Comparison of ENCODE assay signal across 11 cellular contexts in genomic region chr2:230989731-230990130, GRCh38. TPM values are rescaled to one million over a fixed set of nuclear protein-coding genes. Genes with fewer than 3 reads are reported as not detected.
"Had no signal": no experiment of that assay in that cellular context is flagged by ENCODE, and none has a peak within 500 bp of the region (broad histone marks: within the 10 kb centered on the region; RNA-seq: fewer than 3 reads in every experiment).

No MANE protein-coding gene starts in this region.

- H3K9ac ChIP-seq: GM23248 had no signal

- FAIRE-seq: H1, H54 had no signal

- H3K4me3 ChIP-seq: GM23248, HAP-1 had no signal

- H3K27ac Mint-ChIP-seq: H9, HFFc6 had no signal

- DNase-seq: GM23248, GOT3, H7, H9, HCEC 1CT, HFFc6 had no signal

- H2AFZ ChIP-seq: GM23248 had no signal

- ATAC-seq: HCT116 had no signal

- H3K9me3 ChIP-seq: HAP-1 had no signal

- H3K9me3 Mint-ChIP-seq: H9, HFFc6 had no signal

- H3K27ac ChIP-seq: GM23248 had no signal

- H3K36me3 ChIP-seq: HAP-1 had no signal

- H3K4me3 Mint-ChIP-seq: H9, HFFc6 had no signal

RNA-seq across cellular contexts. Expression of gene SPATA3, which starts 6.2 kb away (rescaled TPM):
- total RNA-seq: GM23248, H1, H4, H7, H9, HFFc6 had no signal
- polyA plus RNA-seq: GM23248, H1 had no signal

RNA-seq across cellular contexts. Expression of gene C2orf72, which starts 47.6 kb away (rescaled TPM):
- total RNA-seq: HFFc6 had no signal
- polyA plus RNA-seq: GM23248 had no signal
